ENCODE assay signal across 19 cellular contexts in genomic region chr2:53317863-53318262, GRCh38.
DNase-seq lines count a peak whose midpoint lies in the region; ATAC-seq and TF ChIP-seq lines count a peak whose summit lies in the region.
"Had no signal": no experiment of that assay in that cellular context is flagged by ENCODE, and none has a peak within 500 bp of the region (broad histone marks: within the 10 kb centered on the region; RNA-seq: fewer than 3 reads in every experiment).

No MANE protein-coding gene starts in this region.

- DNase-seq in EL, result peak; percentile 46
- DNase-seq in HT1080 (ENCODE audit: low read depth), result peak; percentile 74
- DNase-seq in RWPE2 (ENCODE audit: low spot score), result no peak
- peak; percentile 22 for DNase-seq in kidney glomerular epithelial cell (lab: John Stamatoyannopoulos, UW)
- DNase-seq in activated naive CD4-positive, alpha-beta T cell treated with anti-CD3 and anti-CD28 coated beads, Interleukin-2, amount 10 ng/mL, durations not matched to agents 7 days and 5 days, result no peak
- DNase-seq in CD8-positive, alpha-beta memory T cell, result no peak
- DNase-seq: DMS79 treated with DMSO at 0.1 percent for 48 hours, GF-D8, KBM-7, NCI-H1092, NCI-H146, NCI-H2081, NCI-H510A, SIG-M5 had no signal

- CTCF ChIA-PET in activated naive CD4-positive, alpha-beta T cell treated with anti-CD3 and anti-CD28 coated beads, Interleukin-2, amount 10 ng/mL, durations not matched to agents 7 days and 5 days (lab: Charles Lee), result no interaction called here
- CTCF ChIA-PET in CD8-positive, alpha-beta memory T cell (lab: Charles Lee), result no interaction called here

- H3K36me3 ChIP-seq in RWPE2 (ENCODE audit: low read depth), result no peaks in the 10 kb centered on the region
- no peaks in the 10 kb centered on the region for H3K36me3 ChIP-seq in CD8-positive, alpha-beta memory T cell (ENCODE audit: insufficient read depth, low read length)
- H3K36me3 ChIP-seq: BLaER1 treated with 17β-estradiol and CSF1 and Interleukin-3, amounts not matched to agents 10 nM and 100 nM had no signal

- H3K9me3 ChIP-seq in RWPE2 (ENCODE audit: severe bottlenecking), result no peaks in the 10 kb centered on the region
- H3K9me3 ChIP-seq in CD8-positive, alpha-beta memory T cell (ENCODE audit: low read length), result no peaks in the 10 kb centered on the region
- H3K9me3 ChIP-seq: A549 had no signal

- peaks cover 16% of the 10 kb centered on the region for H3K4me1 ChIP-seq in RWPE2 (ENCODE audit: insufficient read depth, poor library complexity, severe bottlenecking)
- no peaks in the 10 kb centered on the region for H3K4me1 ChIP-seq in CD8-positive, alpha-beta memory T cell (ENCODE audit: insufficient read depth, low read length)
- H3K4me1 ChIP-seq: A549; BLaER1 treated with 17β-estradiol and CSF1 and Interleukin-3, amounts not matched to agents 10 nM and 100 nM had no signal

- no peaks in the 10 kb centered on the region for H3K27me3 ChIP-seq in RWPE2 (ENCODE audit: insufficient read depth, poor library complexity, severe bottlenecking)
- no peaks in the 10 kb centered on the region for H3K27me3 ChIP-seq in CD8-positive, alpha-beta memory T cell (ENCODE audit: insufficient read depth, low read length, poor library complexity, severe bottlenecking)
- H3K27me3 ChIP-seq: BLaER1 treated with 17β-estradiol and CSF1 and Interleukin-3, amounts not matched to agents 10 nM and 100 nM had no signal

- POLR2A ChIA-PET in CD8-positive, alpha-beta memory T cell (lab: Charles Lee), result no interaction called here

- no peaks in the 10 kb centered on the region for H3K9me3 Mint-ChIP-seq in activated naive CD4-positive, alpha-beta T cell treated with anti-CD3 and anti-CD28 coated beads, Interleukin-2, amount 10 ng/mL, durations not matched to agents 7 days and 5 days
- peaks cover 0 to 2% (median 0%) of the 10 kb centered on the region in 5 donors for H3K9me3 Mint-ChIP-seq in CD8-positive, alpha-beta memory T cell

- no peaks in the 10 kb centered on the region for H3K36me3 Mint-ChIP-seq in activated naive CD4-positive, alpha-beta T cell treated with anti-CD3 and anti-CD28 coated beads, Interleukin-2, amount 10 ng/mL, durations not matched to agents 7 days and 5 days
- H3K36me3 Mint-ChIP-seq in CD8-positive, alpha-beta memory T cell, result no peaks in the 10 kb centered on the region

- H3K4me3 Mint-ChIP-seq in activated naive CD4-positive, alpha-beta T cell treated with anti-CD3 and anti-CD28 coated beads, Interleukin-2, amount 10 ng/mL, durations not matched to agents 7 days and 5 days, result no peak overlapping the region
- H3K4me3 Mint-ChIP-seq in CD8-positive, alpha-beta memory T cell, result no peak overlapping the region

- no peaks in the 10 kb centered on the region for H3K4me1 Mint-ChIP-seq in activated naive CD4-positive, alpha-beta T cell treated with anti-CD3 and anti-CD28 coated beads, Interleukin-2, amount 10 ng/mL, durations not matched to agents 7 days and 5 days
- H3K4me1 Mint-ChIP-seq in CD8-positive, alpha-beta memory T cell, result no peaks in the 10 kb centered on the region

- no peak overlapping the region for H3K27ac ChIP-seq in RWPE2 (ENCODE audit: poor library complexity, severe bottlenecking)
- H3K27ac ChIP-seq in CD8-positive, alpha-beta memory T cell (ENCODE audit: low read depth, low read length), result no peak overlapping the region
- H3K27ac ChIP-seq: A549; BLaER1 treated with 17β-estradiol and CSF1 and Interleukin-3, amounts not matched to agents 10 nM and 100 nM; HL-60 had no signal

- TF ChIP-seq CTCF in RWPE2 (IDR thresholded peaks at IDR 0.05; ENCODE audit: poor library complexity, severe bottlenecking), result no peak

- ATAC-seq in RWPE2 (ENCODE audit: low read depth) (peak; percentile 36; the same call in 1 of the 3 replicates), HG02884 (IDR thresholded peaks at IDR 0.05; ENCODE audit: unreplicated experiment) (no peak), GM18861 (IDR thresholded peaks at IDR 0.05; ENCODE audit: unreplicated experiment) (no peak)
- ATAC-seq: A549 had no signal

- H3K27me3 Mint-ChIP-seq in activated naive CD4-positive, alpha-beta T cell treated with anti-CD3 and anti-CD28 coated beads, Interleukin-2, amount 10 ng/mL, durations not matched to agents 7 days and 5 days, result no peaks in the 10 kb centered on the region
- H3K27me3 Mint-ChIP-seq in CD8-positive, alpha-beta memory T cell, result no peaks in the 10 kb centered on the region

- no peak overlapping the region for H3K4me3 ChIP-seq in RWPE2 (ENCODE audit: severe bottlenecking)
- no peak overlapping the region for H3K4me3 ChIP-seq in CD8-positive, alpha-beta memory T cell (ENCODE audit: low read length)
- H3K4me3 ChIP-seq: A549; BLaER1 treated with 17β-estradiol and CSF1 and Interleukin-3, amounts not matched to agents 10 nM and 100 nM had no signal

- H3K27ac Mint-ChIP-seq in activated naive CD4-positive, alpha-beta T cell treated with anti-CD3 and anti-CD28 coated beads, Interleukin-2, amount 10 ng/mL, durations not matched to agents 7 days and 5 days, result no peak overlapping the region
- no peak overlapping the region for H3K27ac Mint-ChIP-seq in CD8-positive, alpha-beta memory T cell

Comparison
In these comparisons a context has a peak if more than half of its experiments do, and no peak if none do; other contexts are left out.
1. DNase-seq: peak in EL (single experiment), HT1080 (single experiment) and kidney glomerular epithelial cell (single experiment); none in RWPE2 (single experiment), activated naive CD4-positive, alpha-beta T cell treated with anti-CD3 and anti-CD28 coated beads, Interleukin-2, amount 10 ng/mL, durations not matched to agents 7 days and 5 days (single experiment) and CD8-positive, alpha-beta memory T cell (0 of 5).